ENCODE assay signal across 1 cellular context in the genomic region with DNA sequence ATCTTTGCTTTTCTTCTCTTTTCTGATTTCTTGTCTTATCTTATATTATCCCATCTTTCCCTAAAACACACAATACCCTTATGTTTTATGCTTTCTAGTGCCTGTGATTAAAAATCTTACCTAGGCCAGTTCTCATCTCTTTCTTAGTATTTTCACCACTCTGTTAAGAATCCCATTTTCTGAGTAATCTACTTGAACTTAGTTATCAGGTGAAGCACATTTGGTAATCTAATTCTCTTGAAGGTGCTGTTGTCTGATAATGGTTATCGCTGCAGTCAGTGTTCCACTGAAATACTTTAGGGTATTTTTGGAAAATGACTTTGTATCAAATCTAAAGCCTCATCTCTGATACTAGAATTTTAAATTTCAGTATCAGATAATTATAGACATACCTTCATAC.
TF ChIP-seq lines count a peak whose summit lies in the region.

No MANE protein-coding gene starts in this region.

TF ChIP-seq in K562, 482 proteins besides CTCF, POLR2A, EP300 and RAD21 (continued from another document and continues in another):
- TF ChIP-seq, protein P1, sequence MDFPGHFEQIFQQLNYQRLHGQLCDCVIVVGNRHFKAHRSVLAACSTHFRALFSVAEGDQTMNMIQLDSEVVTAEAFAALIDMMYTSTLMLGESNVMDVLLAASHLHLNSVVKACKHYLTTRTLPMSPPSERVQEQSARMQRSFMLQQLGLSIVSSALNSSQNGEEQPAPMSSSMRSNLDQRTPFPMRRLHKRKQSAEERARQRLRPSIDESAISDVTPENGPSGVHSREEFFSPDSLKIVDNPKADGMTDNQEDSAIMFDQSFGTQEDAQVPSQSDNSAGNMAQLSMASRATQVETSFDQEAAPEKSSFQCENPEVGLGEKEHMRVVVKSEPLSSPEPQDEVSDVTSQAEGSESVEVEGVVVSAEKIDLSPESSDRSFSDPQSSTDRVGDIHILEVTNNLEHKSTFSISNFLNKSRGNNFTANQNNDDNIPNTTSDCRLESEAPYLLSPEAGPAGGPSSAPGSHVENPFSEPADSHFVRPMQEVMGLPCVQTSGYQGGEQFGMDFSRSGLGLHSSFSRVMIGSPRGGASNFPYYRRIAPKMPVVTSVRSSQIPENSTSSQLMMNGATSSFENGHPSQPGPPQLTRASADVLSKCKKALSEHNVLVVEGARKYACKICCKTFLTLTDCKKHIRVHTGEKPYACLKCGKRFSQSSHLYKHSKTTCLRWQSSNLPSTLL (IDR thresholded peaks at IDR 0.05), result peak; percentile 68; the same call in 1 of the 2 replicates
- peak; percentile 71 for TF ChIP-seq ZNF134 (CRISPR knock-in tag; conservative IDR thresholded peaks at IDR 0.05)
- TF ChIP-seq NR2F6 (CRISPR knock-in tag; IDR thresholded peaks at IDR 0.05), result no peak
- TF ChIP-seq ZNF197 (CRISPR knock-in tag; IDR thresholded peaks at IDR 0.05; ENCODE audit: low read depth), result peak; percentile 92
- no peak for TF ChIP-seq U2AF1 (optimal IDR thresholded peaks at IDR 0.05; ENCODE audit: low read depth, low read length)
- peak; percentile 95 to 97 for TF ChIP-seq TRIM24 (IDR thresholded peaks at IDR 0.05)
- TF ChIP-seq, protein P2, sequence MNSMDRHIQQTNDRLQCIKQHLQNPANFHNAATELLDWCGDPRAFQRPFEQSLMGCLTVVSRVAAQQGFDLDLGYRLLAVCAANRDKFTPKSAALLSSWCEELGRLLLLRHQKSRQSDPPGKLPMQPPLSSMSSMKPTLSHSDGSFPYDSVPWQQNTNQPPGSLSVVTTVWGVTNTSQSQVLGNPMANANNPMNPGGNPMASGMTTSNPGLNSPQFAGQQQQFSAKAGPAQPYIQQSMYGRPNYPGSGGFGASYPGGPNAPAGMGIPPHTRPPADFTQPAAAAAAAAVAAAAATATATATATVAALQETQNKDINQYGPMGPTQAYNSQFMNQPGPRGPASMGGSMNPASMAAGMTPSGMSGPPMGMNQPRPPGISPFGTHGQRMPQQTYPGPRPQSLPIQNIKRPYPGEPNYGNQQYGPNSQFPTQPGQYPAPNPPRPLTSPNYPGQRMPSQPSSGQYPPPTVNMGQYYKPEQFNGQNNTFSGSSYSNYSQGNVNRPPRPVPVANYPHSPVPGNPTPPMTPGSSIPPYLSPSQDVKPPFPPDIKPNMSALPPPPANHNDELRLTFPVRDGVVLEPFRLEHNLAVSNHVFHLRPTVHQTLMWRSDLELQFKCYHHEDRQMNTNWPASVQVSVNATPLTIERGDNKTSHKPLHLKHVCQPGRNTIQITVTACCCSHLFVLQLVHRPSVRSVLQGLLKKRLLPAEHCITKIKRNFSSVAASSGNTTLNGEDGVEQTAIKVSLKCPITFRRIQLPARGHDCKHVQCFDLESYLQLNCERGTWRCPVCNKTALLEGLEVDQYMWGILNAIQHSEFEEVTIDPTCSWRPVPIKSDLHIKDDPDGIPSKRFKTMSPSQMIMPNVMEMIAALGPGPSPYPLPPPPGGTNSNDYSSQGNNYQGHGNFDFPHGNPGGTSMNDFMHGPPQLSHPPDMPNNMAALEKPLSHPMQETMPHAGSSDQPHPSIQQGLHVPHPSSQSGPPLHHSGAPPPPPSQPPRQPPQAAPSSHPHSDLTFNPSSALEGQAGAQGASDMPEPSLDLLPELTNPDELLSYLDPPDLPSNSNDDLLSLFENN (IDR thresholded peaks at IDR 0.05; ENCODE audit: low read depth in 2 of 2, low read length in 2 of 2), result peak in 1 of 2 experiments; percentile 93; a peak in 2 of 4 replicates
- peak; percentile 98 for TF ChIP-seq GATAD2B (IDR thresholded peaks at IDR 0.05; ENCODE audit: borderline replicate concordance)
- no peak for TF ChIP-seq PPARD (CRISPR knock-in tag; IDR thresholded peaks at IDR 0.05)
- TF ChIP-seq ZNF311 (CRISPR knock-in tag; IDR thresholded peaks at IDR 0.05), result no peak; the same call in 1 of the 2 replicates
- peak; percentile 96 for TF ChIP-seq TCF3 (CRISPR knock-in tag; IDR thresholded peaks at IDR 0.05)
- TF ChIP-seq ZFP1 (CRISPR knock-in tag; IDR thresholded peaks at IDR 0.05), result peak; percentile 15; the same call in 1 of the 2 replicates
- peak; percentile 88 for TF ChIP-seq NFIC (IDR thresholded peaks at IDR 0.05)
- TF ChIP-seq HDAC1 (IDR thresholded peaks at IDR 0.05), result peak; percentile 48 to 88; a peak in 3 of 4 replicates
- TF ChIP-seq, protein P3, sequence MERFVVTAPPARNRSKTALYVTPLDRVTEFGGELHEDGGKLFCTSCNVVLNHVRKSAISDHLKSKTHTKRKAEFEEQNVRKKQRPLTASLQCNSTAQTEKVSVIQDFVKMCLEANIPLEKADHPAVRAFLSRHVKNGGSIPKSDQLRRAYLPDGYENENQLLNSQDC (CRISPR knock-in tag; IDR thresholded peaks at IDR 0.05), result peak; percentile 11; the same call in 1 of the 2 replicates
- TF ChIP-seq, protein P4, sequence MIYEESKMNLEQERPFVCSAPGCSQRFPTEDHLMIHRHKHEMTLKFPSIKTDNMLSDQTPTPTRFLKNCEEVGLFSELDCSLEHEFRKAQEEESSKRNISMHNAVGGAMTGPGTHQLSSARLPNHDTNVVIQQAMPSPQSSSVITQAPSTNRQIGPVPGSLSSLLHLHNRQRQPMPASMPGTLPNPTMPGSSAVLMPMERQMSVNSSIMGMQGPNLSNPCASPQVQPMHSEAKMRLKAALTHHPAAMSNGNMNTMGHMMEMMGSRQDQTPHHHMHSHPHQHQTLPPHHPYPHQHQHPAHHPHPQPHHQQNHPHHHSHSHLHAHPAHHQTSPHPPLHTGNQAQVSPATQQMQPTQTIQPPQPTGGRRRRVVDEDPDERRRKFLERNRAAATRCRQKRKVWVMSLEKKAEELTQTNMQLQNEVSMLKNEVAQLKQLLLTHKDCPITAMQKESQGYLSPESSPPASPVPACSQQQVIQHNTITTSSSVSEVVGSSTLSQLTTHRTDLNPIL (CRISPR knock-in tag; IDR thresholded peaks at IDR 0.05), result no peak
- peak; percentile 73 for TF ChIP-seq NBN (IDR thresholded peaks at IDR 0.05; ENCODE audit: low read depth)
- TF ChIP-seq TARDBP (IDR thresholded peaks at IDR 0.05), result peak; percentile 90; the same call in 1 of the 2 replicates
- TF ChIP-seq, protein P5, sequence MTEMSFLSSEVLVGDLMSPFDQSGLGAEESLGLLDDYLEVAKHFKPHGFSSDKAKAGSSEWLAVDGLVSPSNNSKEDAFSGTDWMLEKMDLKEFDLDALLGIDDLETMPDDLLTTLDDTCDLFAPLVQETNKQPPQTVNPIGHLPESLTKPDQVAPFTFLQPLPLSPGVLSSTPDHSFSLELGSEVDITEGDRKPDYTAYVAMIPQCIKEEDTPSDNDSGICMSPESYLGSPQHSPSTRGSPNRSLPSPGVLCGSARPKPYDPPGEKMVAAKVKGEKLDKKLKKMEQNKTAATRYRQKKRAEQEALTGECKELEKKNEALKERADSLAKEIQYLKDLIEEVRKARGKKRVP (CRISPR knock-in tag; IDR thresholded peaks at IDR 0.05), result peak; percentile 31; the same call in 1 of the 2 replicates
- TF ChIP-seq SMARCE1 (IDR thresholded peaks at IDR 0.05), result peak; percentile 99
- no peak for TF ChIP-seq ZNF165 (CRISPR knock-in tag; IDR thresholded peaks at IDR 0.05; ENCODE audit: borderline replicate concordance)
- TF ChIP-seq, protein P6, sequence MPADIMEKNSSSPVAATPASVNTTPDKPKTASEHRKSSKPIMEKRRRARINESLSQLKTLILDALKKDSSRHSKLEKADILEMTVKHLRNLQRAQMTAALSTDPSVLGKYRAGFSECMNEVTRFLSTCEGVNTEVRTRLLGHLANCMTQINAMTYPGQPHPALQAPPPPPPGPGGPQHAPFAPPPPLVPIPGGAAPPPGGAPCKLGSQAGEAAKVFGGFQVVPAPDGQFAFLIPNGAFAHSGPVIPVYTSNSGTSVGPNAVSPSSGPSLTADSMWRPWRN (IDR thresholded peaks at IDR 0.05; ENCODE audit: low read depth), result peak; percentile 84
- no peak for TF ChIP-seq RFX7 (CRISPR knock-in tag; IDR thresholded peaks at IDR 0.05)
- TF ChIP-seq NCOA1 (IDR thresholded peaks at IDR 0.05; ENCODE audit: low read depth), result peak; percentile 94
- TF ChIP-seq HNRNPUL1 (IDR thresholded peaks at IDR 0.05; ENCODE audit: low read length), result no peak
- peak; percentile 84 for TF ChIP-seq PYGO2 (tag; IDR thresholded peaks at IDR 0.05)
- TF ChIP-seq HMG20A (CRISPR knock-in tag; conservative IDR thresholded peaks at IDR 0.05), result peak; percentile 77
- TF ChIP-seq, protein P7, sequence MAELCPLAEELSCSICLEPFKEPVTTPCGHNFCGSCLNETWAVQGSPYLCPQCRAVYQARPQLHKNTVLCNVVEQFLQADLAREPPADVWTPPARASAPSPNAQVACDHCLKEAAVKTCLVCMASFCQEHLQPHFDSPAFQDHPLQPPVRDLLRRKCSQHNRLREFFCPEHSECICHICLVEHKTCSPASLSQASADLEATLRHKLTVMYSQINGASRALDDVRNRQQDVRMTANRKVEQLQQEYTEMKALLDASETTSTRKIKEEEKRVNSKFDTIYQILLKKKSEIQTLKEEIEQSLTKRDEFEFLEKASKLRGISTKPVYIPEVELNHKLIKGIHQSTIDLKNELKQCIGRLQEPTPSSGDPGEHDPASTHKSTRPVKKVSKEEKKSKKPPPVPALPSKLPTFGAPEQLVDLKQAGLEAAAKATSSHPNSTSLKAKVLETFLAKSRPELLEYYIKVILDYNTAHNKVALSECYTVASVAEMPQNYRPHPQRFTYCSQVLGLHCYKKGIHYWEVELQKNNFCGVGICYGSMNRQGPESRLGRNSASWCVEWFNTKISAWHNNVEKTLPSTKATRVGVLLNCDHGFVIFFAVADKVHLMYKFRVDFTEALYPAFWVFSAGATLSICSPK (IDR thresholded peaks at IDR 0.05; ENCODE audit: borderline replicate concordance), result no peak
- TF ChIP-seq, protein P8, sequence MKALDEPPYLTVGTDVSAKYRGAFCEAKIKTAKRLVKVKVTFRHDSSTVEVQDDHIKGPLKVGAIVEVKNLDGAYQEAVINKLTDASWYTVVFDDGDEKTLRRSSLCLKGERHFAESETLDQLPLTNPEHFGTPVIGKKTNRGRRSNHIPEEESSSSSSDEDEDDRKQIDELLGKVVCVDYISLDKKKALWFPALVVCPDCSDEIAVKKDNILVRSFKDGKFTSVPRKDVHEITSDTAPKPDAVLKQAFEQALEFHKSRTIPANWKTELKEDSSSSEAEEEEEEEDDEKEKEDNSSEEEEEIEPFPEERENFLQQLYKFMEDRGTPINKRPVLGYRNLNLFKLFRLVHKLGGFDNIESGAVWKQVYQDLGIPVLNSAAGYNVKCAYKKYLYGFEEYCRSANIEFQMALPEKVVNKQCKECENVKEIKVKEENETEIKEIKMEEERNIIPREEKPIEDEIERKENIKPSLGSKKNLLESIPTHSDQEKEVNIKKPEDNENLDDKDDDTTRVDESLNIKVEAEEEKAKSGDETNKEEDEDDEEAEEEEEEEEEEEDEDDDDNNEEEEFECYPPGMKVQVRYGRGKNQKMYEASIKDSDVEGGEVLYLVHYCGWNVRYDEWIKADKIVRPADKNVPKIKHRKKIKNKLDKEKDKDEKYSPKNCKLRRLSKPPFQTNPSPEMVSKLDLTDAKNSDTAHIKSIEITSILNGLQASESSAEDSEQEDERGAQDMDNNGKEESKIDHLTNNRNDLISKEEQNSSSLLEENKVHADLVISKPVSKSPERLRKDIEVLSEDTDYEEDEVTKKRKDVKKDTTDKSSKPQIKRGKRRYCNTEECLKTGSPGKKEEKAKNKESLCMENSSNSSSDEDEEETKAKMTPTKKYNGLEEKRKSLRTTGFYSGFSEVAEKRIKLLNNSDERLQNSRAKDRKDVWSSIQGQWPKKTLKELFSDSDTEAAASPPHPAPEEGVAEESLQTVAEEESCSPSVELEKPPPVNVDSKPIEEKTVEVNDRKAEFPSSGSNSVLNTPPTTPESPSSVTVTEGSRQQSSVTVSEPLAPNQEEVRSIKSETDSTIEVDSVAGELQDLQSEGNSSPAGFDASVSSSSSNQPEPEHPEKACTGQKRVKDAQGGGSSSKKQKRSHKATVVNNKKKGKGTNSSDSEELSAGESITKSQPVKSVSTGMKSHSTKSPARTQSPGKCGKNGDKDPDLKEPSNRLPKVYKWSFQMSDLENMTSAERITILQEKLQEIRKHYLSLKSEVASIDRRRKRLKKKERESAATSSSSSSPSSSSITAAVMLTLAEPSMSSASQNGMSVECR (CRISPR knock-in tag; IDR thresholded peaks at IDR 0.05), result no peak
- TF ChIP-seq ZNF707 (CRISPR knock-in tag; conservative IDR thresholded peaks at IDR 0.05), result no peak
- TF ChIP-seq TEAD4 (IDR thresholded peaks at IDR 0.05; ENCODE audit: low read length), result peak; percentile 100
- no peak for TF ChIP-seq TEAD4 (CRISPR knock-in tag; IDR thresholded peaks at IDR 0.05; ENCODE audit: borderline replicate concordance)
- TF ChIP-seq, protein P9, sequence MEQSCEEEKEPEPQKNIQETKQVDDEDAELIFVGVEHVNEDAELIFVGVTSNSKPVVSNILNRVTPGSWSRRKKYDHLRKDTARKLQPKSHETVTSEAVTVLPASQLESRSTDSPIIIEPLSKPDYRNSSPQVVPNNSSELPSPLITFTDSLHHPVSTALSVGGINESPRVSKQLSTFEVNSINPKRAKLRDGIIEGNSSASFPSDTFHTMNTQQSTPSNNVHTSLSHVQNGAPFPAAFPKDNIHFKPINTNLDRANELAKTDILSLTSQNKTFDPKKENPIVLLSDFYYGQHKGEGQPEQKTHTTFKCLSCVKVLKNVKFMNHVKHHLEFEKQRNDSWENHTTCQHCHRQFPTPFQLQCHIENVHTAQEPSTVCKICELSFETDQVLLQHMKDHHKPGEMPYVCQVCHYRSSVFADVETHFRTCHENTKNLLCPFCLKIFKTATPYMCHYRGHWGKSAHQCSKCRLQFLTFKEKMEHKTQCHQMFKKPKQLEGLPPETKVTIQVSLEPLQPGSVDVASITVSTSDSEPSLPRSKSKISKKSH (CRISPR knock-in tag; IDR thresholded peaks at IDR 0.05), result no peak
- TF ChIP-seq, protein P10, sequence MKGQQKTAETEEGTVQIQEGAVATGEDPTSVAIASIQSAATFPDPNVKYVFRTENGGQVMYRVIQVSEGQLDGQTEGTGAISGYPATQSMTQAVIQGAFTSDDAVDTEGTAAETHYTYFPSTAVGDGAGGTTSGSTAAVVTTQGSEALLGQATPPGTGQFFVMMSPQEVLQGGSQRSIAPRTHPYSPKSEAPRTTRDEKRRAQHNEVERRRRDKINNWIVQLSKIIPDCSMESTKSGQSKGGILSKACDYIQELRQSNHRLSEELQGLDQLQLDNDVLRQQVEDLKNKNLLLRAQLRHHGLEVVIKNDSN (CRISPR knock-in tag; IDR thresholded peaks at IDR 0.05), result no peak
- peak; percentile 87; the same call in 1 of the 2 replicates for TF ChIP-seq ZNF668 (CRISPR knock-in tag; IDR thresholded peaks at IDR 0.05)
- TF ChIP-seq CREB1 (IDR thresholded peaks at IDR 0.05), result no peak; the same call in 1 of the 2 replicates
- no peak for TF ChIP-seq CREB1 (CRISPR knock-in tag; IDR thresholded peaks at IDR 0.05)
- no peak for TF ChIP-seq ETV1 (tag; conservative IDR thresholded peaks at IDR 0.05; ENCODE audit: low read depth)
- no peak for TF ChIP-seq ZBTB1 (CRISPR knock-in tag; IDR thresholded peaks at IDR 0.05; ENCODE audit: borderline replicate concordance, low read depth)
- no peak for TF ChIP-seq CCAR2 (IDR thresholded peaks at IDR 0.05; ENCODE audit: low read depth, low read length)
- TF ChIP-seq KHSRP (IDR thresholded peaks at IDR 0.05), result peak; percentile 92
- peak; percentile 36; the same call in 1 of the 2 replicates for TF ChIP-seq FOXJ2 (tag; IDR thresholded peaks at IDR 0.05)
